Comparison of ENCODE assay signal across 31 cellular contexts in the genomic region with DNA sequence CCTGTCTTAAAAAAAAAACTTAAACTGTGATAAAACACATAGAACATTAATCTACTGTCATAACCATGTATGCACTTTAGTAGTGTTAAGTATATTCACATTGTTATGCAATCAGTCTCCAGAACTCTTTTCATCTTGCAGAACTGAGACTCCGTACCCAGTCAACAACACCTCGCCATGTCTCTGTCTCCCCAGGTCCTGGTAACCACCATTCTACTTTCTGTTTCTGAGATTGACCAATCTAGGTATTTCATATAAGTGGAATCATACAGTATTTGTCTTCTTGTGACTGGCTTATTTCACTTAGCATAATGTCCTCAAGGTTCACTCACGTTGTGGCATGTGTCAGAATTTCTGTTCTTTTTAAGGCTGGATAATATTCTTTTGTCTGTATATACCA.
DNase-seq lines count a peak whose midpoint lies in the region; ATAC-seq and TF ChIP-seq lines count a peak whose summit lies in the region.
"Had no signal": no experiment of that assay in that cellular context is flagged by ENCODE, and none has a peak within 500 bp of the region (broad histone marks: within the 10 kb centered on the region; RNA-seq: fewer than 3 reads in every experiment).

No MANE protein-coding gene starts in this region.

- H3K4me3 ChIP-seq in OCI-LY7 (ENCODE audit: low read depth, low read length, poor library complexity, severe bottlenecking): no peak overlapping the region
- H3K4me3 ChIP-seq in tibial artery: no peak overlapping the region
- H3K4me3 ChIP-seq: GM23248 had no signal

- no peak overlapping the region for H3K4me3 Mint-ChIP-seq in activated CD4-positive, alpha-beta T cell treated with anti-CD3 and anti-CD28 coated beads for 36 hours
- H3K4me3 Mint-ChIP-seq: CD14-positive monocyte; CD8-positive, alpha-beta memory T cell had no signal

- no peaks in the 10 kb centered on the region for H3K9me3 ChIP-seq in OCI-LY7 (ENCODE audit: low read length)
- H3K9me3 ChIP-seq in tibial artery: no peaks in the 10 kb centered on the region
- H3K9me3 ChIP-seq: BE2C, SK-N-SH had no signal

- peaks cover 52% of the 10 kb centered on the region for H3K4me1 ChIP-seq in OCI-LY7 (ENCODE audit: insufficient read depth, low read length, poor library complexity, severe bottlenecking)
- no peaks in the 10 kb centered on the region for H3K4me1 ChIP-seq in tibial artery
- H3K4me1 ChIP-seq: BE2C had no signal

- intact Hi-C loops in activated CD4-positive, alpha-beta T cell treated with anti-CD3 and anti-CD28 coated beads for 36 hours (cut with DNase I, micrococcal nuclease): no loop called here
- intact Hi-C loops in OCI-LY7 (cut with micrococcal nuclease; ENCODE audit: unreplicated experiment) (no loop called here), left cardiac atrium (cut with DNase I) (no loop called here), tibial artery (cut with DNase I; ENCODE audit: low total_unique reads) (no loop called here)

- H3K9me3 Mint-ChIP-seq in activated CD4-positive, alpha-beta T cell treated with anti-CD3 and anti-CD28 coated beads for 36 hours (ENCODE audit: low read depth): no peaks in the 10 kb centered on the region
- H3K9me3 Mint-ChIP-seq: CD8-positive, alpha-beta memory T cell; IgD-negative memory B cell had no signal

- DNase-seq in activated CD4-positive, alpha-beta T cell treated with anti-CD3 and anti-CD28 coated beads for 36 hours: no peak
- no peak for DNase-seq in activated CD4-positive, alpha-beta T cell treated with anti-CD3 and anti-CD28 coated beads for 4 hours
- no peak for DNase-seq in OCI-LY7 (ENCODE audit: low spot score)
- DNase-seq in stimulated activated naive CD8-positive, alpha-beta T cell treated with anti-CD3 and anti-CD28 coated beads, Interleukin-15, Interleukin-2, amounts not matched to agents 100 U/mL and 50 U/mL, for 24 hours: no peak
- no peak for DNase-seq in left cardiac atrium
- DNase-seq in tibial artery: no peak
- DNase-seq: 8988T; ACHN; BE2C; CD8-positive, alpha-beta memory T cell; DMS 273 treated with DMSO at 0.1 percent for 48 hours; DMS79; EL; GDM1; GM23248; H7; MV-4-11; NCI-H1105; NCI-H1436 treated with DMSO at 0.1 percent for 48 hours; NCI-H187 treated with DMSO at 0.1 percent for 48 hours; NCI-H2171 treated with DMSO at 0.1 percent for 48 hours; NCI-H345; NCI-H510A treated with DMSO at 0.1 percent for 48 hours; PC-3; SK-N-SH had no signal

- H3K27me3 ChIP-seq in tibial artery: peaks cover 0 to 3% of the 10 kb centered on the region in 2 donors
- H3K27me3 ChIP-seq: BE2C had no signal

- H3K36me3 ChIP-seq in OCI-LY7 (ENCODE audit: insufficient read depth, low read length) (no peaks in the 10 kb centered on the region; the same call in 1 of the 2 replicates), tibial artery (no peaks in the 10 kb centered on the region)
- H3K36me3 ChIP-seq: BE2C had no signal

- no peaks in the 10 kb centered on the region for H3K9me2 ChIP-seq in OCI-LY7 (ENCODE audit: insufficient read depth, low read length)
- H3K9me2 ChIP-seq: SK-N-SH had no signal

- H2AFZ ChIP-seq in OCI-LY7 (ENCODE audit: low read length): peak overlapping the region; percentile 20; the same call in 1 of the 2 replicates
- H2AFZ ChIP-seq: GM23248 had no signal

- TF ChIP-seq CTCF in OCI-LY7 (conservative IDR thresholded peaks at IDR 0.05; ENCODE audit: low read length) (no peak), tibial artery (IDR thresholded peaks at IDR 0.05) (no peak)

- no TSS peak for BruUV-seq in OCI-LY7 (replicated peaks; lab: Mats Ljungman, UMichigan)

- POLR2A ChIA-PET in activated CD4-positive, alpha-beta T cell treated with anti-CD3 and anti-CD28 coated beads for 36 hours (lab: Charles Lee): no interaction called here
- POLR2A ChIA-PET in OCI-LY7 (lab: Charles Lee): interaction anchor here (1.0 kb wide), 1 partner anchor 9 kb away, joined by 3 read pairs; no protein-coding TSS in a partner anchor

- H3K36me3 Mint-ChIP-seq in activated CD4-positive, alpha-beta T cell treated with anti-CD3 and anti-CD28 coated beads for 36 hours (ENCODE audit: low read depth): no peaks in the 10 kb centered on the region
- H3K36me3 Mint-ChIP-seq: CD14-positive monocyte; CD8-positive, alpha-beta memory T cell; IgD-negative memory B cell had no signal

- CTCF ChIA-PET in activated CD4-positive, alpha-beta T cell treated with anti-CD3 and anti-CD28 coated beads for 36 hours (lab: Charles Lee): no interaction called here
- CTCF ChIA-PET in OCI-LY7 (lab: Charles Lee; ENCODE audit: unreplicated experiment): no interaction called here

- peaks cover 2% of the 10 kb centered on the region for H3K4me1 Mint-ChIP-seq in activated CD4-positive, alpha-beta T cell treated with anti-CD3 and anti-CD28 coated beads for 36 hours
- H3K4me1 Mint-ChIP-seq: CD14-positive monocyte had no signal

- peak; percentile 51 for ATAC-seq in activated CD4-positive, alpha-beta T cell treated with anti-CD3 and anti-CD28 coated beads for 36 hours
- ATAC-seq in GM19395 (IDR thresholded peaks at IDR 0.05; ENCODE audit: unreplicated experiment): peak; percentile 60
- ATAC-seq in stimulated activated naive CD8-positive, alpha-beta T cell treated with anti-CD3 and anti-CD28 coated beads, Interleukin-15, Interleukin-2, amounts not matched to agents 100 U/mL and 50 U/mL, for 24 hours: peak; percentile 32
- no peak for ATAC-seq in left cardiac atrium
- ATAC-seq in SK-N-SH treated with all-trans-retinoic acid at 6 μM for 48 hours: no peak
- ATAC-seq: PC-3 had no signal

- no peaks in the 10 kb centered on the region for H3K79me2 ChIP-seq in OCI-LY7 (ENCODE audit: insufficient read depth, low read depth, low read length)

- H3K27me3 Mint-ChIP-seq in activated CD4-positive, alpha-beta T cell treated with anti-CD3 and anti-CD28 coated beads for 36 hours: peaks cover 27% of the 10 kb centered on the region

- H3K27ac ChIP-seq in OCI-LY7 (ENCODE audit: low read depth, low read length, poor library complexity, severe bottlenecking) (peak overlapping the region; percentile 77), tibial artery (no peak overlapping the region)
- H3K27ac ChIP-seq: GM23248, HL-60, KMS-11 had no signal

- peak overlapping the region; percentile 68; the same call in 1 of the 2 replicates for H3K4me2 ChIP-seq in OCI-LY7 (ENCODE audit: low read length)
- H3K4me2 ChIP-seq: KMS-11, SK-N-SH had no signal

- H3K27ac Mint-ChIP-seq in activated CD4-positive, alpha-beta T cell treated with anti-CD3 and anti-CD28 coated beads for 36 hours: no peak overlapping the region
- H3K27ac Mint-ChIP-seq: CD14-positive monocyte; CD8-positive, alpha-beta memory T cell had no signal

- no peaks in the 10 kb centered on the region for H4K20me1 ChIP-seq in OCI-LY7 (ENCODE audit: insufficient read depth, low read length)

TF ChIP-seq in SK-N-SH treated with all-trans-retinoic acid at 6 μM for 48 hours, 23 proteins besides CTCF, POLR2A, EP300 and RAD21 (continues in another document):
- TF ChIP-seq, protein P1, sequence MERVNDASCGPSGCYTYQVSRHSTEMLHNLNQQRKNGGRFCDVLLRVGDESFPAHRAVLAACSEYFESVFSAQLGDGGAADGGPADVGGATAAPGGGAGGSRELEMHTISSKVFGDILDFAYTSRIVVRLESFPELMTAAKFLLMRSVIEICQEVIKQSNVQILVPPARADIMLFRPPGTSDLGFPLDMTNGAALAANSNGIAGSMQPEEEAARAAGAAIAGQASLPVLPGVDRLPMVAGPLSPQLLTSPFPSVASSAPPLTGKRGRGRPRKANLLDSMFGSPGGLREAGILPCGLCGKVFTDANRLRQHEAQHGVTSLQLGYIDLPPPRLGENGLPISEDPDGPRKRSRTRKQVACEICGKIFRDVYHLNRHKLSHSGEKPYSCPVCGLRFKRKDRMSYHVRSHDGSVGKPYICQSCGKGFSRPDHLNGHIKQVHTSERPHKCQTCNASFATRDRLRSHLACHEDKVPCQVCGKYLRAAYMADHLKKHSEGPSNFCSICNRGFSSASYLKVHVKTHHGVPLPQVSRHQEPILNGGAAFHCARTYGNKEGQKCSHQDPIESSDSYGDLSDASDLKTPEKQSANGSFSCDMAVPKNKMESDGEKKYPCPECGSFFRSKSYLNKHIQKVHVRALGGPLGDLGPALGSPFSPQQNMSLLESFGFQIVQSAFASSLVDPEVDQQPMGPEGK (CRISPR knock-in tag; IDR thresholded peaks at IDR 0.05; ENCODE audit: borderline replicate concordance): no peak
- TF ChIP-seq ZNF70 (CRISPR knock-in tag; IDR thresholded peaks at IDR 0.05): no peak
- no peak for TF ChIP-seq ZFP30 (CRISPR knock-in tag; IDR thresholded peaks at IDR 0.05)
- TF ChIP-seq ZC3H10 (CRISPR knock-in tag; IDR thresholded peaks at IDR 0.05): no peak
- TF ChIP-seq, protein P2, sequence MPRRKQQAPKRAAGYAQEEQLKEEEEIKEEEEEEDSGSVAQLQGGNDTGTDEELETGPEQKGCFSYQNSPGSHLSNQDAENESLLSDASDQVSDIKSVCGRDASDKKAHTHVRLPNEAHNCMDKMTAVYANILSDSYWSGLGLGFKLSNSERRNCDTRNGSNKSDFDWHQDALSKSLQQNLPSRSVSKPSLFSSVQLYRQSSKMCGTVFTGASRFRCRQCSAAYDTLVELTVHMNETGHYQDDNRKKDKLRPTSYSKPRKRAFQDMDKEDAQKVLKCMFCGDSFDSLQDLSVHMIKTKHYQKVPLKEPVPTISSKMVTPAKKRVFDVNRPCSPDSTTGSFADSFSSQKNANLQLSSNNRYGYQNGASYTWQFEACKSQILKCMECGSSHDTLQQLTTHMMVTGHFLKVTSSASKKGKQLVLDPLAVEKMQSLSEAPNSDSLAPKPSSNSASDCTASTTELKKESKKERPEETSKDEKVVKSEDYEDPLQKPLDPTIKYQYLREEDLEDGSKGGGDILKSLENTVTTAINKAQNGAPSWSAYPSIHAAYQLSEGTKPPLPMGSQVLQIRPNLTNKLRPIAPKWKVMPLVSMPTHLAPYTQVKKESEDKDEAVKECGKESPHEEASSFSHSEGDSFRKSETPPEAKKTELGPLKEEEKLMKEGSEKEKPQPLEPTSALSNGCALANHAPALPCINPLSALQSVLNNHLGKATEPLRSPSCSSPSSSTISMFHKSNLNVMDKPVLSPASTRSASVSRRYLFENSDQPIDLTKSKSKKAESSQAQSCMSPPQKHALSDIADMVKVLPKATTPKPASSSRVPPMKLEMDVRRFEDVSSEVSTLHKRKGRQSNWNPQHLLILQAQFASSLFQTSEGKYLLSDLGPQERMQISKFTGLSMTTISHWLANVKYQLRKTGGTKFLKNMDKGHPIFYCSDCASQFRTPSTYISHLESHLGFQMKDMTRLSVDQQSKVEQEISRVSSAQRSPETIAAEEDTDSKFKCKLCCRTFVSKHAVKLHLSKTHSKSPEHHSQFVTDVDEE (CRISPR knock-in tag; IDR thresholded peaks at IDR 0.05): no peak

Comparison
In these comparisons a context has a peak if more than half of its experiments do, and no peak if none do; other contexts are left out.
1. ATAC-seq: peak in activated CD4-positive, alpha-beta T cell treated with anti-CD3 and anti-CD28 coated beads for 36 hours (single experiment), GM19395 (single experiment) and stimulated activated naive CD8-positive, alpha-beta T cell treated with anti-CD3 and anti-CD28 coated beads, Interleukin-15, Interleukin-2, amounts not matched to agents 100 U/mL and 50 U/mL, for 24 hours (single experiment); none in left cardiac atrium (0 of 2) and SK-N-SH treated with all-trans-retinoic acid at 6 μM for 48 hours (single experiment).